14 cellular contexts compared by ENCODE assay signal in genomic region chr22:22882033-22882717, GRCh38. TPM values are rescaled to one million over a fixed set of nuclear protein-coding genes. Genes with fewer than 3 reads are reported as not detected.
DNase-seq lines count a peak whose midpoint lies in the region; ATAC-seq, FAIRE-seq and TF ChIP-seq lines count a peak whose summit lies in the region.
"Had no signal": no experiment of that assay in that cellular context is flagged by ENCODE, and none has a peak within 500 bp of the region (broad histone marks: within the 10 kb centered on the region; RNA-seq: fewer than 3 reads in every experiment).

No MANE protein-coding gene starts in this region.

- in situ Hi-C loops in Caki2 (cut with HindIII; ENCODE audit: low pct_unique_long_range_greater_than_20kb, low sequenced_read_pairs) = no loop called here

- H3K27ac ChIP-seq in RWPE2 (ENCODE audit: poor library complexity, severe bottlenecking) = no peak overlapping the region
- no peak overlapping the region for H3K27ac ChIP-seq in aorta (ENCODE audit: low read depth in 1 of 2, low read length in 2 of 2)
- H3K27ac ChIP-seq: epithelial cell of prostate had no signal

- peak; percentile 43; the same call in 1 of the 3 replicates for ATAC-seq in RWPE2 (ENCODE audit: low read depth)
- ATAC-seq in aorta (ENCODE audit: low FRiP score) = no peak

- no peak for TF ChIP-seq CTCF in RWPE2 (IDR thresholded peaks at IDR 0.05; ENCODE audit: poor library complexity, severe bottlenecking)

- 68 to 76% methylated on average over 6 of the region's 6 CpGs for WGBS in aorta, 2 donors

- intact Hi-C loops in aorta (cut with DNase I) = no loop called here

- H3K27me3 ChIP-seq in RWPE2 (ENCODE audit: insufficient read depth, poor library complexity, severe bottlenecking) (no peaks in the 10 kb centered on the region), aorta (ENCODE audit: control insufficient read depth in 1 of 2, insufficient read depth in 2 of 2, low read length in 1 of 2) (no peaks in the 10 kb centered on the region)

- H3K36me3 ChIP-seq in RWPE2 (ENCODE audit: low read depth) (no peaks in the 10 kb centered on the region), aorta (ENCODE audit: control insufficient read depth in 1 of 2, insufficient read depth in 2 of 2, low read length in 1 of 2) (no peaks in the 10 kb centered on the region)

- no peaks in the 10 kb centered on the region for H3K4me1 ChIP-seq in RWPE2 (ENCODE audit: insufficient read depth, poor library complexity, severe bottlenecking)
- no peaks in the 10 kb centered on the region for H3K4me1 ChIP-seq in aorta (ENCODE audit: control insufficient read depth in 1 of 2, insufficient read depth in 2 of 2, low read length in 2 of 2)

- peak; percentile 80 for FAIRE-seq in GM18507 (lab: Jason Lieb, UNC)
- FAIRE-seq: islet of Langerhans had no signal

- peak; percentile 14 for DNase-seq in Caki2 (ENCODE audit: low read depth)
- no peak for DNase-seq in GM18507 (ENCODE audit: extremely low spot score, insufficient read length, low read depth)
- DNase-seq in RWPE2 (ENCODE audit: low spot score) = no peak
- DNase-seq in islet precursor cell = peak; percentile 50
- no peak for DNase-seq in NCI-H1436 (lab: John Stamatoyannopoulos, UW)
- DNase-seq in NCI-H2227 (lab: John Stamatoyannopoulos, UW; ENCODE audit: unreplicated experiment) = no peak
- no peak for DNase-seq in aorta
- no peak for DNase-seq in NCI-H2171 (lab: John Stamatoyannopoulos, UW)
- DNase-seq: activated CD4-positive, CD25-positive, alpha-beta regulatory T cell; amygdala; NK-92 treated with Interleukin-12 subunit alpha and Interleukin-12 subunit beta, amount 100 ng/mL, for 24 hours; posterior cingulate gyrus had no signal

- H3K4me3 ChIP-seq in RWPE2 (ENCODE audit: severe bottlenecking) (no peak overlapping the region), aorta (ENCODE audit: low read length in 2 of 2) (no peak overlapping the region)

- H3K9me3 ChIP-seq in RWPE2 (ENCODE audit: severe bottlenecking) (peaks cover 13% of the 10 kb centered on the region), aorta (ENCODE audit: control insufficient read depth, low read length) (no peaks in the 10 kb centered on the region)

RNA-seq across cellular contexts. Expression of gene IGLL5, which starts 5.4 kb away (rescaled TPM):
- not detected in 2 replicates for total RNA-seq in Caki2 (2014; rRNA removed; shearing (Covaris generic); ENCODE audit: low replicate concordance)
- total RNA-seq in aorta = 1 to 10 TPM; 1.0 to 6.1 TPM
- 1 to 10 TPM in 1 of 2 donors, under 1 TPM in 1; 0.51 to 3.0 TPM for polyA plus RNA-seq in aorta

Comparison
In these comparisons a context has a peak if more than half of its experiments do, and no peak if none do; other contexts are left out.
1. DNase-seq: peak in Caki2 (single experiment) and islet precursor cell (single experiment); none in GM18507 (single experiment), RWPE2 (single experiment), NCI-H1436 (single experiment), NCI-H2227 (single experiment), aorta (0 of 2) and NCI-H2171 (single experiment).